In genomic region chr4:56677673-56678072, GRCh38 we compare ENCODE assay signal across 18 cellular contexts. TPM values are rescaled to one million over a fixed set of nuclear protein-coding genes. Genes with fewer than 3 reads are reported as not detected.
"Had no signal": no experiment of that assay in that cellular context is flagged by ENCODE, and none has a peak within 500 bp of the region (broad histone marks: within the 10 kb centered on the region; RNA-seq: fewer than 3 reads in every experiment).

No MANE protein-coding gene starts in this region.

- H3K27me3 ChIP-seq: heart left ventricle, neutrophil, testis had no signal

- H3K36me3 ChIP-seq: heart left ventricle, neutrophil, transverse colon had no signal

- H3K4me3 ChIP-seq: heart left ventricle, testis, transverse colon had no signal

- H3K9me3 ChIP-seq: heart left ventricle, neutrophil, testis, transverse colon had no signal

- DNase-seq: cerebellar nuclear complex; endodermal cell; erythroblast; heart left ventricle; hippocampal formation; left colon; mesendoderm; naive thymus-derived CD4-positive, alpha-beta T cell; nephron progenitor cell; posterior cingulate gyrus; stimulated activated CD4-positive, alpha-beta T cell treated with anti-CD3 and anti-CD28 coated beads, Interleukin-2, amount 100 ng/mL, for 24 hours; stimulated activated CD4-positive, alpha-beta T cell treated with anti-CD3 and anti-CD28 coated beads, Interleukin-4, amount 100 ng/mL, for 4 hours; stimulated activated naive B cell treated with anti-CD40 and anti-IgM and Interleukin-4, amounts not matched to agents 10 μg/mL and 1 μg/mL and 100 μg/mL, for 72 hours; stimulated activated naive CD8-positive, alpha-beta T cell treated with anti-CD3 and anti-CD28 coated beads, Interleukin-15, amount 100 ng/mL, for 72 hours; testis; transverse colon had no signal

- ATAC-seq: heart left ventricle; left colon; naive thymus-derived CD4-positive, alpha-beta T cell; sciatic nerve; stimulated activated naive B cell treated with anti-CD40 and anti-IgM and Interleukin-4, amounts not matched to agents 10 μg/mL and 1 μg/mL and 100 μg/mL, for 72 hours; stimulated activated naive CD8-positive, alpha-beta T cell treated with anti-CD3 and anti-CD28 coated beads, Interleukin-15, amount 100 ng/mL, for 72 hours had no signal

- H3K27ac ChIP-seq: heart left ventricle, neutrophil, transverse colon had no signal

RNA-seq across cellular contexts. Expression of gene HOPX, which starts 3.4 kb away (rescaled TPM):
- total RNA-seq: endodermal cell had no signal
